ENCODE assay signal across 7 cellular contexts in the genomic region with DNA sequence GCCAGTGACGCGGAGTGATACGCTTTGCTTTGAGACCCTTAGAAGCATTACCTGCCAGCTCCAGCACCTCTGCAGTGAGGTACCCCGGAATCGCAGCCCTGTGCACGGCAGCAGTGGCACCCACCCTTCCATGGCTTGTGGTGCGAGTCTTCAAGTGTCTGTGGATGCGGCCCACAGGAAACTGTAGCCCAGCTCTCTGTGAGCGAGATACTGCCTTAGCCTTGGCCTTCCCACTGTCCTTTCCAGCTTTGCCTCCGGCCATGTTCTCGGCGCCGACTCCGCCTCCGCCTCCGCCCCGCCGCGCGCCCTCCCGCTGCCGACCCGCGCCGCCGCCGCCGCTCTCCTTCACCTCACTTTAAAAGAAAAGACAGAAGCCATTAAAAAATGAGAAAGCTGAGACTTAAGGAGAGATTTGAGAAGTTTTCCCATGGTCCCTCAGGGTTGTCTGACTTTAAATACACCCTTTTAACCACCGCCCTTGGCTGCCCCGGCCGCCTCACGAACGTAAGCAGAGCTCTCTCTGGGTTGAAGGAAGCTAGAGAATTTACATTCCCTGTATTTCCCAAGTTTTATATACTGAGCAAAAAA.
DNase-seq lines count a peak whose midpoint lies in the region; ATAC-seq and TF ChIP-seq lines count a peak whose summit lies in the region.

No MANE protein-coding gene starts in this region.

- H3K4me3 ChIP-seq in GM23338: peak overlapping the region; percentile 60
- H3K4me3 ChIP-seq in endodermal cell (ENCODE audit: low read length): peak overlapping the region; percentile 4
- H3K4me3 ChIP-seq in transverse colon: peak overlapping the region in 3 of 4 donors; percentile 23 to 53 (median 29)

- H3K27me3 Mint-ChIP-seq in GM23338 (ENCODE audit: insufficient read depth, low read depth, poor library complexity) (peaks cover 4% of the 10 kb centered on the region), endodermal cell (ENCODE audit: insufficient read depth) (no peaks in the 10 kb centered on the region)
- peaks cover 26% of the 10 kb centered on the region for H3K27me3 Mint-ChIP-seq in T-helper 2 cell treated with Interferon-gamma antibody and Interleukin-4, amounts not matched to agents 5 μg/mL and 100 μg/mL, for 36 hours (ENCODE audit: low read depth)

- H3K4me1 ChIP-seq in GM23338 (ENCODE audit: insufficient read depth) (peaks cover 4% of the 10 kb centered on the region; the same call in 1 of the 2 replicates), endodermal cell (ENCODE audit: control insufficient read depth, insufficient read depth, low read length) (no peaks in the 10 kb centered on the region), transverse colon (no peaks in the 10 kb centered on the region)

- no peak for TF ChIP-seq POLR2A in transverse colon (IDR thresholded peaks at IDR 0.05)

- H3K27ac ChIP-seq in GM23338 (ENCODE audit: low read depth): peak overlapping the region; percentile 82; the same call in 1 of the 2 replicates
- H3K27ac ChIP-seq in endodermal cell (ENCODE audit: low read depth, low read length): no peak overlapping the region
- peak overlapping the region in 2 of 4 donors; percentile 50 to 55 for H3K27ac ChIP-seq in transverse colon

- intact Hi-C loops in transverse colon (cut with DNase I; ENCODE audit: low total_unique reads): no loop called here

- H3F3A ChIP-seq in GM23338 (replicated peaks; ENCODE audit: low read depth): no peaks in the 10 kb centered on the region

- TF ChIP-seq CTCF in GM23338 (conservative IDR thresholded peaks at IDR 0.05; ENCODE audit: low read depth in 2 of 2) (no peak), endodermal cell (conservative IDR thresholded peaks at IDR 0.05) (no peak), transverse colon (IDR thresholded peaks at IDR 0.05) (no peak)

- H3K36me3 Mint-ChIP-seq in GM23338 (ENCODE audit: low read depth) (peaks cover 4% of the 10 kb centered on the region; the same call in 1 of the 3 replicates), endodermal cell (ENCODE audit: low read depth) (peaks cover 3% of the 10 kb centered on the region)
- no peaks in the 10 kb centered on the region for H3K36me3 Mint-ChIP-seq in T-helper 2 cell treated with Interferon-gamma antibody and Interleukin-4, amounts not matched to agents 5 μg/mL and 100 μg/mL, for 36 hours (ENCODE audit: low read depth)

- H3K9me3 ChIP-seq in endodermal cell (ENCODE audit: control insufficient read depth, low read length): no peaks in the 10 kb centered on the region
- no peaks in the 10 kb centered on the region for H3K9me3 ChIP-seq in transverse colon

- H2AFZ ChIP-seq in GM23338: peak overlapping the region; percentile 96

- WGBS in endodermal cell (ENCODE audit: insufficient coverage in 1 of 2, insufficient read length in 1 of 2), 2 experiments: 61 to 78% methylated on average over 19 to 33 of the region's 33 CpGs
- WGBS in transverse colon (ENCODE audit: low coverage in 1 of 2), 2 donors: 0 to 53% methylated on average over 5 to 32 of the region's 33 CpGs

- no peaks in the 10 kb centered on the region for H3K36me3 ChIP-seq in GM23338 (ENCODE audit: insufficient read depth)
- H3K36me3 ChIP-seq in endodermal cell (ENCODE audit: control insufficient read depth, insufficient read depth, low read length): no peaks in the 10 kb centered on the region
- no peaks in the 10 kb centered on the region for H3K36me3 ChIP-seq in transverse colon

- no peaks in the 10 kb centered on the region for H3K27me3 ChIP-seq in GM23338 (ENCODE audit: insufficient read depth)
- H3K27me3 ChIP-seq in endodermal cell (ENCODE audit: control insufficient read depth, insufficient read depth, low read length, poor library complexity, severe bottlenecking): no peaks in the 10 kb centered on the region
- no peaks in the 10 kb centered on the region for H3K27me3 ChIP-seq in transverse colon

- peak overlapping the region; percentile 76 for H3K4me3 Mint-ChIP-seq in GM23338
- peak overlapping the region; percentile 82 for H3K4me3 Mint-ChIP-seq in T-helper 2 cell treated with Interferon-gamma antibody and Interleukin-4, amounts not matched to agents 5 μg/mL and 100 μg/mL, for 36 hours
- H3K4me3 Mint-ChIP-seq in endodermal cell: peak overlapping the region; percentile 60

- H3K27ac Mint-ChIP-seq in GM23338 (peak overlapping the region; percentile 95), endodermal cell (peak overlapping the region; percentile 93)
- no peak overlapping the region for H3K27ac Mint-ChIP-seq in T-helper 2 cell treated with Interferon-gamma antibody and Interleukin-4, amounts not matched to agents 5 μg/mL and 100 μg/mL, for 36 hours

- DNase-seq in GM23338 (ENCODE audit: low spot score) (peak; percentile 74), endodermal cell (peak; percentile 68), middle frontal gyrus (ENCODE audit: extremely low spot score, low spot score) (peak; percentile 35), transverse colon (no peak), LoVo (ENCODE audit: low spot score) (no peak)
- no peak for DNase-seq in T-helper 2 cell treated with Interferon-gamma antibody and Interleukin-4, amounts not matched to agents 5 μg/mL and 100 μg/mL, for 36 hours (ENCODE audit: low spot score)
- no peak for DNase-seq in effector CD8-positive, alpha-beta T cell (lab: John Stamatoyannopoulos, UW)

- H3K4me2 ChIP-seq in GM23338: peak overlapping the region; percentile 77

- no peaks in the 10 kb centered on the region for H4K20me1 ChIP-seq in GM23338 (replicated peaks; ENCODE audit: insufficient read depth)

- H3K79me2 ChIP-seq in GM23338 (replicated peaks; ENCODE audit: insufficient read depth): no peaks in the 10 kb centered on the region

- no peaks in the 10 kb centered on the region for H3K9me2 ChIP-seq in GM23338 (ENCODE audit: insufficient read depth)

- peaks cover 10% of the 10 kb centered on the region; the same call in 2 of the 3 replicates for H3K4me1 Mint-ChIP-seq in GM23338
- H3K4me1 Mint-ChIP-seq in T-helper 2 cell treated with Interferon-gamma antibody and Interleukin-4, amounts not matched to agents 5 μg/mL and 100 μg/mL, for 36 hours (ENCODE audit: low read depth): peaks cover 7% of the 10 kb centered on the region
- no peaks in the 10 kb centered on the region for H3K4me1 Mint-ChIP-seq in endodermal cell

- H3K9ac ChIP-seq in endodermal cell (ENCODE audit: extremely low read depth, low read length, poor library complexity, severe bottlenecking): peak overlapping the region; percentile 11

- peaks cover 4% of the 10 kb centered on the region; the same call in 2 of the 3 replicates for H3K9me3 Mint-ChIP-seq in GM23338
- no peaks in the 10 kb centered on the region for H3K9me3 Mint-ChIP-seq in T-helper 2 cell treated with Interferon-gamma antibody and Interleukin-4, amounts not matched to agents 5 μg/mL and 100 μg/mL, for 36 hours
- H3K9me3 Mint-ChIP-seq in endodermal cell: peaks cover 8% of the 10 kb centered on the region

- in situ Hi-C loops in transverse colon (cut with MboI; ENCODE audit: low pct_ligation_motif_present in 1 of 4, low pct_unique_long_range_greater_than_20kb in 1 of 4, low sequenced_read_pairs in 3 of 4): no loop called here

- peak; percentile 93 for ATAC-seq in GM23338

- no peak for TF ChIP-seq EP300 in transverse colon (IDR thresholded peaks at IDR 0.05; ENCODE audit: low read depth)

TF ChIP-seq in GM23338, 12 proteins besides CTCF, POLR2A, EP300 and RAD21:
- TF ChIP-seq ZNF331 (CRISPR knock-in tag; IDR thresholded peaks at IDR 0.05; ENCODE audit: low read depth): no peak
- TF ChIP-seq POLR2AphosphoS5 (IDR thresholded peaks at IDR 0.05; ENCODE audit: low read depth): 0 out of 2 replicates have a peak, but pooled peaks have one; percentile 37
- 0 out of 2 replicates have a peak, but pooled peaks have one; percentile 21 for TF ChIP-seq CREB1 (CRISPR knock-in tag; IDR thresholded peaks at IDR 0.05; ENCODE audit: low read depth)

Comparison
In these comparisons a context has a peak if more than half of its experiments do, and no peak if none do; other contexts are left out.
1. DNase-seq: peak in GM23338 (single experiment), endodermal cell (single experiment) and middle frontal gyrus (single experiment); none in T-helper 2 cell treated with Interferon-gamma antibody and Interleukin-4, amounts not matched to agents 5 μg/mL and 100 μg/mL, for 36 hours (single experiment), transverse colon (single experiment), LoVo (single experiment) and effector CD8-positive, alpha-beta T cell (single experiment).
2. H3K4me3 ChIP-seq: peak in every context shown above with its lines; median percentile 60 in GM23338; 29 in transverse colon; 4 in endodermal cell.
3. Peak in every context shown above with its lines, with median percentiles within 50 percentile points of each other: H3K4me3 Mint-ChIP-seq.